10 cellular contexts compared by ENCODE assay signal in genomic region chr5:31913796-31914188, GRCh38.
"Had no signal": no experiment of that assay in that cellular context is flagged by ENCODE, and none has a peak within 500 bp of the region (broad histone marks: within the 10 kb centered on the region; RNA-seq: fewer than 3 reads in every experiment).

No MANE protein-coding gene starts in this region.

- H3K4me3 ChIP-seq: gastroesophageal sphincter, hepatocyte, lower lobe of right lung, transverse colon had no signal

- ATAC-seq: gastroesophageal sphincter; lower lobe of right lung; stimulated activated effector memory CD8-positive, alpha-beta T cell treated with anti-CD3 and anti-CD28 coated beads, Interleukin-12 subunit alpha, Interleukin-12 subunit beta, amount 100 ng/mL, for 72 hours had no signal

- H3K4me1 ChIP-seq: gastroesophageal sphincter, lower lobe of right lung, transverse colon had no signal

- H3K36me3 ChIP-seq: gastroesophageal sphincter, lower lobe of right lung, transverse colon had no signal

- H3K27ac ChIP-seq: gastroesophageal sphincter, hepatocyte, lower lobe of right lung, transverse colon had no signal

- H3K9me3 ChIP-seq: gastroesophageal sphincter, lower lobe of right lung, transverse colon had no signal

- H3K27me3 ChIP-seq: gastroesophageal sphincter, hepatocyte, transverse colon had no signal

- DNase-seq: activated naive CD8-positive, alpha-beta T cell treated with anti-CD3 and anti-CD28 coated beads for 36 hours; activated T-cell treated with anti-CD3 and anti-CD28 coated beads, Interleukin-2, amount 50 U/mL, for 1 hour; lower lobe of right lung; naive B cell; posterior cingulate gyrus; small intestine; transverse colon had no signal
